ENCODE assay signal across 1 cellular context in the genomic region with DNA sequence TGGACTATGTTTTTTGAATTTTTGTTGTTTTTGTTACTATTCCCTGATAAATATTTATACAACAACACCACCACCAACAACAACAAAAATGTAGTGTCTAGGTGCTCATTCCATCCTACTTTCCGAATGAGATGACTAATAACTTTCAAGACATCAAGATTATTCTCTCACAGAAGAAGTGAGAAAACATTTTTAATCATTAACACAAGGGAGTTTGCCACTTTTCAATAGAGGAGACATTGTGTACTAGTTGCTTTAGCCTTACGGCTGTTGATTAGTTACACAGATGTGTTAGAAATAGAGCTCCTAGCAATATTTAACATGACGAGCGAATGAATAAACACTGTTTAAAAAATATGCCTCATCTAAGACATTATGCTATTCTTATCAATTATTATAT.
TF ChIP-seq lines count a peak whose summit lies in the region.

No MANE protein-coding gene starts in this region.

TF ChIP-seq in GM12878, 131 proteins besides CTCF, POLR2A, EP300 and RAD21:
- TF ChIP-seq, protein P1, sequence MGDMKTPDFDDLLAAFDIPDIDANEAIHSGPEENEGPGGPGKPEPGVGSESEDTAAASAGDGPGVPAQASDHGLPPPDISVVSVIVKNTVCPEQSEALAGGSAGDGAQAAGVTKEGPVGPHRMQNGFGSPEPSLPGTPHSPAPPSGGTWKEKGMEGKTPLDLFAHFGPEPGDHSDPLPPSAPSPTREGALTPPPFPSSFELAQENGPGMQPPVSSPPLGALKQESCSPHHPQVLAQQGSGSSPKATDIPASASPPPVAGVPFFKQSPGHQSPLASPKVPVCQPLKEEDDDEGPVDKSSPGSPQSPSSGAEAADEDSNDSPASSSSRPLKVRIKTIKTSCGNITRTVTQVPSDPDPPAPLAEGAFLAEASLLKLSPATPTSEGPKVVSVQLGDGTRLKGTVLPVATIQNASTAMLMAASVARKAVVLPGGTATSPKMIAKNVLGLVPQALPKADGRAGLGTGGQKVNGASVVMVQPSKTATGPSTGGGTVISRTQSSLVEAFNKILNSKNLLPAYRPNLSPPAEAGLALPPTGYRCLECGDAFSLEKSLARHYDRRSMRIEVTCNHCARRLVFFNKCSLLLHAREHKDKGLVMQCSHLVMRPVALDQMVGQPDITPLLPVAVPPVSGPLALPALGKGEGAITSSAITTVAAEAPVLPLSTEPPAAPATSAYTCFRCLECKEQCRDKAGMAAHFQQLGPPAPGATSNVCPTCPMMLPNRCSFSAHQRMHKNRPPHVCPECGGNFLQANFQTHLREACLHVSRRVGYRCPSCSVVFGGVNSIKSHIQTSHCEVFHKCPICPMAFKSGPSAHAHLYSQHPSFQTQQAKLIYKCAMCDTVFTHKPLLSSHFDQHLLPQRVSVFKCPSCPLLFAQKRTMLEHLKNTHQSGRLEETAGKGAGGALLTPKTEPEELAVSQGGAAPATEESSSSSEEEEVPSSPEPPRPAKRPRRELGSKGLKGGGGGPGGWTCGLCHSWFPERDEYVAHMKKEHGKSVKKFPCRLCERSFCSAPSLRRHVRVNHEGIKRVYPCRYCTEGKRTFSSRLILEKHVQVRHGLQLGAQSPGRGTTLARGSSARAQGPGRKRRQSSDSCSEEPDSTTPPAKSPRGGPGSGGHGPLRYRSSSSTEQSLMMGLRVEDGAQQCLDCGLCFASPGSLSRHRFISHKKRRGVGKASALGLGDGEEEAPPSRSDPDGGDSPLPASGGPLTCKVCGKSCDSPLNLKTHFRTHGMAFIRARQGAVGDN (IDR thresholded peaks at IDR 0.05): no peak
- TF ChIP-seq NR2F1 (conservative IDR thresholded peaks at IDR 0.05) (no peak), JUND (IDR thresholded peaks at IDR 0.05; ENCODE audit: low read depth, low read length) (no peak), ATF7 (IDR thresholded peaks at IDR 0.05; ENCODE audit: low read depth) (peak; percentile 30; the same call in 1 of the 2 replicates), RUNX3 (IDR thresholded peaks at IDR 0.05; ENCODE audit: low read length) (no peak), MEF2B (IDR thresholded peaks at IDR 0.05; ENCODE audit: partially characterized antibody, poor library complexity, severe bottlenecking) (no peak), BRCA1 (IDR thresholded peaks at IDR 0.05; ENCODE audit: low read depth, low read length) (no peak), SMC3 (IDR thresholded peaks at IDR 0.05; ENCODE audit: borderline replicate concordance, low read length) (no peak), MTA3 (IDR thresholded peaks at IDR 0.05; ENCODE audit: borderline replicate concordance, low read length) (no peak), RELB (IDR thresholded peaks at IDR 0.05; ENCODE audit: low read depth) (0 out of 2 replicates have a peak, but pooled peaks have one; percentile 35), RAD51 (IDR thresholded peaks at IDR 0.05) (no peak), FOXK2 (IDR thresholded peaks at IDR 0.05) (no peak), E2F4 (IDR thresholded peaks at IDR 0.05; ENCODE audit: low read depth, low read length) (no peak), SPI1 (IDR thresholded peaks at IDR 0.05; ENCODE audit: borderline replicate concordance, insufficient read depth, low read depth, low read length) (no peak), MTA2 (IDR thresholded peaks at IDR 0.05; ENCODE audit: low read depth) (peak; percentile 55), NRF1 (conservative IDR thresholded peaks at IDR 0.05; ENCODE audit: low read depth, low read length) (no peak), PAX8 (IDR thresholded peaks at IDR 0.05) (no peak), IKZF2 (IDR thresholded peaks at IDR 0.05) (peak in 1 of 2 experiments; percentile 27; a peak in 2 of 4 replicates), WRNIP1 (IDR thresholded peaks at IDR 0.05; ENCODE audit: borderline replicate concordance, low read depth, low read length) (no peak), LARP7 (IDR thresholded peaks at IDR 0.05) (no peak), USF2 (IDR thresholded peaks at IDR 0.05; ENCODE audit: borderline replicate concordance, low read depth, low read length) (no peak), CBX3 (IDR thresholded peaks at IDR 0.05; ENCODE audit: borderline replicate concordance, low read depth) (no peak)
- TF ChIP-seq, protein P2, sequence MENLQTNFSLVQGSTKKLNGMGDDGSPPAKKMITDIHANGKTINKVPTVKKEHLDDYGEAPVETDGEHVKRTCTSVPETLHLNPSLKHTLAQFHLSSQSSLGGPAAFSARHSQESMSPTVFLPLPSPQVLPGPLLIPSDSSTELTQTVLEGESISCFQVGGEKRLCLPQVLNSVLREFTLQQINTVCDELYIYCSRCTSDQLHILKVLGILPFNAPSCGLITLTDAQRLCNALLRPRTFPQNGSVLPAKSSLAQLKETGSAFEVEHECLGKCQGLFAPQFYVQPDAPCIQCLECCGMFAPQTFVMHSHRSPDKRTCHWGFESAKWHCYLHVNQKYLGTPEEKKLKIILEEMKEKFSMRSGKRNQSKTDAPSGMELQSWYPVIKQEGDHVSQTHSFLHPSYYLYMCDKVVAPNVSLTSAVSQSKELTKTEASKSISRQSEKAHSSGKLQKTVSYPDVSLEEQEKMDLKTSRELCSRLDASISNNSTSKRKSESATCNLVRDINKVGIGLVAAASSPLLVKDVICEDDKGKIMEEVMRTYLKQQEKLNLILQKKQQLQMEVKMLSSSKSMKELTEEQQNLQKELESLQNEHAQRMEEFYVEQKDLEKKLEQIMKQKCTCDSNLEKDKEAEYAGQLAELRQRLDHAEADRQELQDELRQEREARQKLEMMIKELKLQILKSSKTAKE (IDR thresholded peaks at IDR 0.05; ENCODE audit: low read depth, poor library complexity, severe bottlenecking): peak; percentile 21
- TF ChIP-seq, protein P3, sequence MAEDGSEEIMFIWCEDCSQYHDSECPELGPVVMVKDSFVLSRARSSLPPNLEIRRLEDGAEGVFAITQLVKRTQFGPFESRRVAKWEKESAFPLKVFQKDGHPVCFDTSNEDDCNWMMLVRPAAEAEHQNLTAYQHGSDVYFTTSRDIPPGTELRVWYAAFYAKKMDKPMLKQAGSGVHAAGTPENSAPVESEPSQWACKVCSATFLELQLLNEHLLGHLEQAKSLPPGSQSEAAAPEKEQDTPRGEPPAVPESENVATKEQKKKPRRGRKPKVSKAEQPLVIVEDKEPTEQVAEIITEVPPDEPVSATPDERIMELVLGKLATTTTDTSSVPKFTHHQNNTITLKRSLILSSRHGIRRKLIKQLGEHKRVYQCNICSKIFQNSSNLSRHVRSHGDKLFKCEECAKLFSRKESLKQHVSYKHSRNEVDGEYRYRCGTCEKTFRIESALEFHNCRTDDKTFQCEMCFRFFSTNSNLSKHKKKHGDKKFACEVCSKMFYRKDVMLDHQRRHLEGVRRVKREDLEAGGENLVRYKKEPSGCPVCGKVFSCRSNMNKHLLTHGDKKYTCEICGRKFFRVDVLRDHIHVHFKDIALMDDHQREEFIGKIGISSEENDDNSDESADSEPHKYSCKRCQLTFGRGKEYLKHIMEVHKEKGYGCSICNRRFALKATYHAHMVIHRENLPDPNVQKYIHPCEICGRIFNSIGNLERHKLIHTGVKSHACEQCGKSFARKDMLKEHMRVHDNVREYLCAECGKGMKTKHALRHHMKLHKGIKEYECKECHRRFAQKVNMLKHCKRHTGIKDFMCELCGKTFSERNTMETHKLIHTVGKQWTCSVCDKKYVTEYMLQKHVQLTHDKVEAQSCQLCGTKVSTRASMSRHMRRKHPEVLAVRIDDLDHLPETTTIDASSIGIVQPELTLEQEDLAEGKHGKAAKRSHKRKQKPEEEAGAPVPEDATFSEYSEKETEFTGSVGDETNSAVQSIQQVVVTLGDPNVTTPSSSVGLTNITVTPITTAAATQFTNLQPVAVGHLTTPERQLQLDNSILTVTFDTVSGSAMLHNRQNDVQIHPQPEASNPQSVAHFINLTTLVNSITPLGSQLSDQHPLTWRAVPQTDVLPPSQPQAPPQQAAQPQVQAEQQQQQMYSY (CRISPR knock-in tag; IDR thresholded peaks at IDR 0.05): no peak
- TF ChIP-seq, protein P4, sequence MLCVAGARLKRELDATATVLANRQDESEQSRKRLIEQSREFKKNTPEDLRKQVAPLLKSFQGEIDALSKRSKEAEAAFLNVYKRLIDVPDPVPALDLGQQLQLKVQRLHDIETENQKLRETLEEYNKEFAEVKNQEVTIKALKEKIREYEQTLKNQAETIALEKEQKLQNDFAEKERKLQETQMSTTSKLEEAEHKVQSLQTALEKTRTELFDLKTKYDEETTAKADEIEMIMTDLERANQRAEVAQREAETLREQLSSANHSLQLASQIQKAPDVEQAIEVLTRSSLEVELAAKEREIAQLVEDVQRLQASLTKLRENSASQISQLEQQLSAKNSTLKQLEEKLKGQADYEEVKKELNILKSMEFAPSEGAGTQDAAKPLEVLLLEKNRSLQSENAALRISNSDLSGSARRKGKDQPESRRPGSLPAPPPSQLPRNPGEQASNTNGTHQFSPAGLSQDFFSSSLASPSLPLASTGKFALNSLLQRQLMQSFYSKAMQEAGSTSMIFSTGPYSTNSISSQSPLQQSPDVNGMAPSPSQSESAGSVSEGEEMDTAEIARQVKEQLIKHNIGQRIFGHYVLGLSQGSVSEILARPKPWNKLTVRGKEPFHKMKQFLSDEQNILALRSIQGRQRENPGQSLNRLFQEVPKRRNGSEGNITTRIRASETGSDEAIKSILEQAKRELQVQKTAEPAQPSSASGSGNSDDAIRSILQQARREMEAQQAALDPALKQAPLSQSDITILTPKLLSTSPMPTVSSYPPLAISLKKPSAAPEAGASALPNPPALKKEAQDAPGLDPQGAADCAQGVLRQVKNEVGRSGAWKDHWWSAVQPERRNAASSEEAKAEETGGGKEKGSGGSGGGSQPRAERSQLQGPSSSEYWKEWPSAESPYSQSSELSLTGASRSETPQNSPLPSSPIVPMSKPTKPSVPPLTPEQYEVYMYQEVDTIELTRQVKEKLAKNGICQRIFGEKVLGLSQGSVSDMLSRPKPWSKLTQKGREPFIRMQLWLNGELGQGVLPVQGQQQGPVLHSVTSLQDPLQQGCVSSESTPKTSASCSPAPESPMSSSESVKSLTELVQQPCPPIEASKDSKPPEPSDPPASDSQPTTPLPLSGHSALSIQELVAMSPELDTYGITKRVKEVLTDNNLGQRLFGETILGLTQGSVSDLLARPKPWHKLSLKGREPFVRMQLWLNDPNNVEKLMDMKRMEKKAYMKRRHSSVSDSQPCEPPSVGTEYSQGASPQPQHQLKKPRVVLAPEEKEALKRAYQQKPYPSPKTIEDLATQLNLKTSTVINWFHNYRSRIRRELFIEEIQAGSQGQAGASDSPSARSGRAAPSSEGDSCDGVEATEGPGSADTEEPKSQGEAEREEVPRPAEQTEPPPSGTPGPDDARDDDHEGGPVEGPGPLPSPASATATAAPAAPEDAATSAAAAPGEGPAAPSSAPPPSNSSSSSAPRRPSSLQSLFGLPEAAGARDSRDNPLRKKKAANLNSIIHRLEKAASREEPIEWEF (IDR thresholded peaks at IDR 0.05; ENCODE audit: insufficient replicate concordance, low read depth, low read length): no peak
- TF ChIP-seq, protein P5, sequence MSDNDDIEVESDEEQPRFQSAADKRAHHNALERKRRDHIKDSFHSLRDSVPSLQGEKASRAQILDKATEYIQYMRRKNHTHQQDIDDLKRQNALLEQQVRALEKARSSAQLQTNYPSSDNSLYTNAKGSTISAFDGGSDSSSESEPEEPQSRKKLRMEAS (IDR thresholded peaks at IDR 0.05; ENCODE audit: low read depth, low read length): no peak
- TF ChIP-seq, protein P6, sequence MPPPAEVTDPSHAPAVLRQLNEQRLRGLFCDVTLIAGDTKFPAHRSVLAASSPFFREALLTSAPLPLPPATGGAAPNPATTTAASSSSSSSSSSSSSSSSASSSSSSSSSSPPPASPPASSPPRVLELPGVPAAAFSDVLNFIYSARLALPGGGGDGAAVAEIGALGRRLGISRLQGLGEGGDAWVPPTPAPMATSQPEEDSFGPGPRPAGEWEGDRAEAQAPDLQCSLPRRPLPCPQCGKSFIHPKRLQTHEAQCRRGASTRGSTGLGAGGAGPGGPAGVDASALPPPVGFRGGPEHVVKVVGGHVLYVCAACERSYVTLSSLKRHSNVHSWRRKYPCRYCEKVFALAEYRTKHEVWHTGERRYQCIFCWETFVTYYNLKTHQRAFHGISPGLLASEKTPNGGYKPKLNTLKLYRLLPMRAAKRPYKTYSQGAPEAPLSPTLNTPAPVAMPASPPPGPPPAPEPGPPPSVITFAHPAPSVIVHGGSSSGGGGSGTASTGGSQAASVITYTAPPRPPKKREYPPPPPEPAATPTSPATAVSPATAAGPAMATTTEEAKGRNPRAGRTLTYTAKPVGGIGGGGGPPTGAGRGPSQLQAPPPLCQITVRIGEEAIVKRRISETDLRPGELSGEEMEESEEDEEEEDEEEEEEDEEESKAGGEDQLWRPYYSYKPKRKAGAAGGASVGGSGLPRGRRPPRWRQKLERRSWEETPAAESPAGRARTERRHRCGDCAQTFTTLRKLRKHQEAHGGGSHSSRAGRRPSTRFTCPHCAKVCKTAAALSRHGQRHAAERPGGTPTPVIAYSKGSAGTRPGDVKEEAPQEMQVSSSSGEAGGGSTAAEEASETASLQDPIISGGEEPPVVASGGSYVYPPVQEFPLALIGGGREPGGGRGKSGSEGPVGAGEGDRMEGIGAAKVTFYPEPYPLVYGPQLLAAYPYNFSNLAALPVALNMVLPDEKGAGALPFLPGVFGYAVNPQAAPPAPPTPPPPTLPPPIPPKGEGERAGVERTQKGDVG (CRISPR knock-in tag; IDR thresholded peaks at IDR 0.05): no peak
